ENCODE assay signal across 8 cellular contexts in genomic region chr5:145825751-145826180, GRCh38. TPM values are rescaled to one million over a fixed set of nuclear protein-coding genes. Genes with fewer than 3 reads are reported as not detected.
DNase-seq lines count a peak whose midpoint lies in the region; ATAC-seq and TF ChIP-seq lines count a peak whose summit lies in the region.

No MANE protein-coding gene starts in this region.

- H4K8ac ChIP-seq in mesenchymal stem cell (ENCODE audit: low read length) = peak overlapping the region; percentile 49

- H3K4me1 Mint-ChIP-seq in activated naive CD8-positive, alpha-beta T cell treated with anti-CD3 and anti-CD28 coated beads, Interleukin-2, amount 50 U/mL, for 24 hours = no peaks in the 10 kb centered on the region

- peaks cover 13% of the 10 kb centered on the region for H3K79me1 ChIP-seq in mesenchymal stem cell (replicated peaks; ENCODE audit: low read length, poor library complexity, severe bottlenecking)

- H3K23ac ChIP-seq in mesenchymal stem cell (ENCODE audit: low read length in 2 of 2) = no peak overlapping the region

- H2BK5ac ChIP-seq in mesenchymal stem cell (ENCODE audit: low read depth, low read length, poor library complexity, severe bottlenecking) = no peak overlapping the region

- no peak for DNase-seq in AG04450 (ENCODE audit: low read depth, low spot score)
- DNase-seq in GM13976 (ENCODE audit: low spot score) = peak; percentile 31
- peak; percentile 86 for DNase-seq in NCI-H69 (lab: John Stamatoyannopoulos, UW)
- DNase-seq in mammary epithelial cell = peak; percentile 25
- DNase-seq in mesenchymal stem cell = peak; percentile 67
- DNase-seq in activated naive CD8-positive, alpha-beta T cell treated with anti-CD3 and anti-CD28 coated beads, Interleukin-2, amount 50 U/mL, for 24 hours = no peak
- DNase-seq in activated CD4-positive, alpha-beta T cell treated with anti-CD3 and anti-CD28 coated beads for 48 hours = no peak

- H2AK5ac ChIP-seq in mesenchymal stem cell (ENCODE audit: low read length, severe bottlenecking) = peak overlapping the region; percentile 59

- peaks cover 1% of the 10 kb centered on the region for H3K36me3 ChIP-seq in mammary epithelial cell (ENCODE audit: insufficient read depth, low read length)
- no peaks in the 10 kb centered on the region for H3K36me3 ChIP-seq in mesenchymal stem cell (ENCODE audit: control insufficient read depth in 1 of 2, insufficient read depth in 2 of 2, low read depth in 1 of 2, low read length in 2 of 2)

- no peaks in the 10 kb centered on the region for H3K27me3 Mint-ChIP-seq in activated naive CD8-positive, alpha-beta T cell treated with anti-CD3 and anti-CD28 coated beads, Interleukin-2, amount 50 U/mL, for 24 hours

- no peak overlapping the region for H3K18ac ChIP-seq in mesenchymal stem cell (ENCODE audit: low read depth in 1 of 2, low read length in 2 of 2)

- in situ Hi-C loops in GM13976 (cut with MboI; ENCODE audit: low sequenced_read_pairs, unreplicated experiment) = no loop called here
- in situ Hi-C loops in mammary epithelial cell (cut with MboI; ENCODE audit: low sequenced_read_pairs in 2 of 2) = loop anchor here (5.0 to 10.0 kb wide), 2 partner anchors 138 to 141 kb away; no protein-coding TSS in a partner anchor

- H3K79me2 ChIP-seq in mammary epithelial cell (ENCODE audit: insufficient read depth, low read length) = peaks cover 4% of the 10 kb centered on the region

- ATAC-seq in HG03066 (IDR thresholded peaks at IDR 0.05; ENCODE audit: low read depth, unreplicated experiment) = peak; percentile 63
- no peak for ATAC-seq in activated naive CD8-positive, alpha-beta T cell treated with anti-CD3 and anti-CD28 coated beads, Interleukin-2, amount 50 U/mL, for 24 hours

- POLR2A ChIA-PET in AG04450 (lab: Yijun Ruan, JAX) = no interaction called here

- no peak overlapping the region for H3K4me3 Mint-ChIP-seq in activated naive CD8-positive, alpha-beta T cell treated with anti-CD3 and anti-CD28 coated beads, Interleukin-2, amount 50 U/mL, for 24 hours

- no peaks in the 10 kb centered on the region for H3K36me3 Mint-ChIP-seq in activated naive CD8-positive, alpha-beta T cell treated with anti-CD3 and anti-CD28 coated beads, Interleukin-2, amount 50 U/mL, for 24 hours (ENCODE audit: low read depth)

- H2AFZ ChIP-seq in mammary epithelial cell (ENCODE audit: low read depth, low read length) = no peak overlapping the region
- H2AFZ ChIP-seq in mesenchymal stem cell (ENCODE audit: low read depth, low read length) = no peak overlapping the region

- H3K4me1 ChIP-seq in mammary epithelial cell (ENCODE audit: insufficient read depth, low read length) (peaks cover 5% of the 10 kb centered on the region), mesenchymal stem cell (ENCODE audit: control insufficient read depth, insufficient read depth, low read depth, low read length) (peaks cover 2% of the 10 kb centered on the region)

- H2BK15ac ChIP-seq in mesenchymal stem cell (ENCODE audit: low read depth, poor library complexity, severe bottlenecking) = no peak overlapping the region

- H3K27ac ChIP-seq in AG04450 (ENCODE audit: low read depth, low read length) = no peak overlapping the region
- H3K27ac ChIP-seq in mammary epithelial cell (ENCODE audit: insufficient read depth, low read depth, low read length) = no peak overlapping the region
- H3K27ac ChIP-seq in mesenchymal stem cell (ENCODE audit: low read length, poor library complexity, severe bottlenecking) = no peak overlapping the region

- BruUV-seq in mammary epithelial cell (replicated peaks; lab: Mats Ljungman, UMichigan) = no TSS peak

- H2BK12ac ChIP-seq in mesenchymal stem cell (ENCODE audit: low read length in 2 of 2) = no peak overlapping the region

- H4K20me1 ChIP-seq in mammary epithelial cell (ENCODE audit: insufficient read depth, low read length) = no peaks in the 10 kb centered on the region

- CTCF ChIA-PET in AG04450 (lab: Charles Lee) = interaction anchor here (0.5 to 6.1 kb wide), 56 partner anchors 8 to 1626 kb away, joined by 3 to 61 read pairs (median 4); partner anchors contain the start of gene PRELID2
- CTCF ChIA-PET in mammary epithelial cell (lab: Charles Lee; ENCODE audit: low non-redundant PET) = interaction anchor here (0.6 to 0.7 kb wide), 4 partner anchors 61 to 1684 kb away, joined by 3 to 9 read pairs (median 5); partner anchors contain the start of gene KCTD16

- TF ChIP-seq CTCF in AG04450 (IDR thresholded peaks at IDR 0.05; ENCODE audit: low read depth, low read length) (peak; percentile 90), GM13976 (IDR thresholded peaks at IDR 0.05; ENCODE audit: borderline replicate concordance, control extremely low read depth, extremely low read depth, insufficient read depth, missing control alignments) (peak; percentile 50), mammary epithelial cell (conservative IDR thresholded peaks at IDR 0.05 in 1 of 2, IDR thresholded peaks at IDR 0.05 in 1 of 2; ENCODE audit: extremely low read depth in 1 of 2, insufficient read depth in 1 of 2, low read depth in 1 of 2, low read length in 2 of 2) (peak; percentile 87 to 90)

- H3K14ac ChIP-seq in mesenchymal stem cell (ENCODE audit: low read length in 2 of 2) = no peak overlapping the region

- no peaks in the 10 kb centered on the region for H3K9me3 Mint-ChIP-seq in activated naive CD8-positive, alpha-beta T cell treated with anti-CD3 and anti-CD28 coated beads, Interleukin-2, amount 50 U/mL, for 24 hours

- H2BK120ac ChIP-seq in mesenchymal stem cell (ENCODE audit: low read depth, low read length) = no peak overlapping the region

- no peak overlapping the region for H3K4me2 ChIP-seq in mammary epithelial cell (ENCODE audit: insufficient read depth, low read depth, low read length)
- H3K4me2 ChIP-seq in mesenchymal stem cell (ENCODE audit: low read length, poor library complexity, severe bottlenecking) = no peak overlapping the region

- H3K9ac ChIP-seq in mammary epithelial cell (ENCODE audit: insufficient read depth, low read length) (no peak overlapping the region), mesenchymal stem cell (ENCODE audit: low read length) (no peak overlapping the region)

- no peak overlapping the region for H3K27ac Mint-ChIP-seq in activated naive CD8-positive, alpha-beta T cell treated with anti-CD3 and anti-CD28 coated beads, Interleukin-2, amount 50 U/mL, for 24 hours

- H3K27me3 ChIP-seq in AG04450 (ENCODE audit: control insufficient read depth, insufficient read depth, low read length) (no peaks in the 10 kb centered on the region), mammary epithelial cell (ENCODE audit: insufficient read depth, low read length) (no peaks in the 10 kb centered on the region), mesenchymal stem cell (ENCODE audit: control insufficient read depth in 1 of 2, insufficient read depth in 1 of 2, low read length in 2 of 2) (no peaks in the 10 kb centered on the region)

- H3K4me3 ChIP-seq in AG04450 (ENCODE audit: low read depth, low read length) (no peak overlapping the region), mammary epithelial cell (replicated peaks in 1 of 3; ENCODE audit: insufficient read depth in 1 of 3, low read depth in 2 of 3, low read length in 3 of 3) (no peak overlapping the region), mesenchymal stem cell (ENCODE audit: insufficient read depth in 1 of 2, low read depth in 1 of 2, low read length in 2 of 2) (no peak overlapping the region)

- no peak overlapping the region for H3K4ac ChIP-seq in mesenchymal stem cell (ENCODE audit: low read depth in 1 of 2, low read length in 2 of 2)

- intact Hi-C loops in mammary epithelial cell (cut with micrococcal nuclease) = loop anchor here (1.0 to 10.0 kb wide), 5 partner anchors 128 to 461 kb away; no protein-coding TSS in a partner anchor

- dilution Hi-C loops in mammary epithelial cell (cut with HindIII; ENCODE audit: low sequenced_read_pairs) = loop anchor here (25.0 kb wide), 1 partner anchor 237 kb away; no protein-coding TSS in a partner anchor

- no peak overlapping the region for H4K91ac ChIP-seq in mesenchymal stem cell (ENCODE audit: low read length)

- WGBS in mammary epithelial cell (ENCODE audit: low coverage, missing lambda C conversion rate) = 67% methylated on average over 3 of the region's 3 CpGs
- WGBS in mesenchymal stem cell = no CpG with 5 or more reads among the region's 3 CpGs

- H3K9me3 ChIP-seq in AG04450 (ENCODE audit: control insufficient read depth, insufficient read depth, low read length) = no peaks in the 10 kb centered on the region
- no peaks in the 10 kb centered on the region for H3K9me3 ChIP-seq in mammary epithelial cell (replicated peaks; ENCODE audit: insufficient read depth, low read length)
- no peaks in the 10 kb centered on the region for H3K9me3 ChIP-seq in mesenchymal stem cell (ENCODE audit: control insufficient read depth, low read length)

RNA-seq across cellular contexts. Expression of gene PRELID2, which starts 9.4 kb away (rescaled TPM):
- polyA plus RNA-seq in AG04450 (2011; rRNA removed) (3.9 and 5.4 TPM in 2 replicates), mammary epithelial cell (7.1 TPM)
- 11.2 and 13.1 TPM in 2 replicates for polyA minus RNA-seq in AG04450 (2011; rRNA and poly(A)+ RNA removed)
- total RNA-seq in mammary epithelial cell = 10 to 100 TPM; 12.1 to 15.8 TPM
- polyA minus RNA-seq in mammary epithelial cell = 0.57 TPM
- polyA plus RNA-seq in mesenchymal stem cell (2013, experiment 1 of 2) = 3.5 TPM
- polyA plus RNA-seq in mesenchymal stem cell (2013, experiment 2 of 2) = 3.7 TPM

RNA-seq across cellular contexts. Expression of gene GRXCR2, which starts 47.0 kb away (rescaled TPM):
- polyA plus RNA-seq in AG04450 (2011; rRNA removed) = not detected in 2 replicates
- polyA minus RNA-seq in AG04450 (2011; rRNA and poly(A)+ RNA removed) = not detected in 2 replicates
- not detected for total RNA-seq in mammary epithelial cell
- not detected for polyA plus RNA-seq in mammary epithelial cell
- polyA minus RNA-seq in mammary epithelial cell = not detected
- not detected for polyA plus RNA-seq in mesenchymal stem cell (2013, experiment 1 of 2)
- polyA plus RNA-seq in mesenchymal stem cell (2013, experiment 2 of 2) = not detected

Comparison
In these comparisons a context has a peak if more than half of its experiments do, and no peak if none do; other contexts are left out.
1. DNase-seq: peak in GM13976 (single experiment), NCI-H69 (single experiment), mammary epithelial cell (single experiment) and mesenchymal stem cell (single experiment); none in AG04450 (single experiment), activated naive CD8-positive, alpha-beta T cell treated with anti-CD3 and anti-CD28 coated beads, Interleukin-2, amount 50 U/mL, for 24 hours (single experiment) and activated CD4-positive, alpha-beta T cell treated with anti-CD3 and anti-CD28 coated beads for 48 hours (single experiment).
2. Peak in every context shown above with its lines, with median percentiles within 50 percentile points of each other: CTCF ChIP-seq.